ENCODE assay signal across 8 cellular contexts in genomic region chr13:31045621-31046081, GRCh38.
A peak's percentile ranks its signal among the peaks of the same experiment; 100 is the strongest.
DNase-seq lines count a peak whose midpoint lies in the region; ATAC-seq, FAIRE-seq and TF ChIP-seq lines count a peak whose summit lies in the region.

No MANE protein-coding gene starts in this region.

- H3K4me1 ChIP-seq in CD8-positive, alpha-beta memory T cell (ENCODE audit: insufficient read depth, low read length): peaks cover 28% of the 10 kb centered on the region

- no peak for FAIRE-seq in D721Med (lab: Jason Lieb, UNC)

- no peak overlapping the region for H3K4me3 ChIP-seq in CD8-positive, alpha-beta memory T cell (ENCODE audit: low read length)

- peaks cover 5 to 25% of the 10 kb centered on the region in 2 donors for H3K27me3 Mint-ChIP-seq in CD8-positive, alpha-beta memory T cell
- peaks cover 23% of the 10 kb centered on the region for H3K27me3 Mint-ChIP-seq in activated naive CD8-positive, alpha-beta T cell treated with anti-CD3 and anti-CD28 coated beads, Interleukin-2, amount 10 ng/mL, durations not matched to agents 7 days and 5 days

- H3K36me3 Mint-ChIP-seq in CD8-positive, alpha-beta memory T cell: no peaks in the 10 kb centered on the region
- H3K36me3 Mint-ChIP-seq in activated naive CD8-positive, alpha-beta T cell treated with anti-CD3 and anti-CD28 coated beads, Interleukin-2, amount 10 ng/mL, durations not matched to agents 7 days and 5 days: peaks cover 2% of the 10 kb centered on the region

- no peaks in the 10 kb centered on the region for H3K9me3 Mint-ChIP-seq in CD8-positive, alpha-beta memory T cell
- no peaks in the 10 kb centered on the region for H3K9me3 Mint-ChIP-seq in activated naive CD8-positive, alpha-beta T cell treated with anti-CD3 and anti-CD28 coated beads, Interleukin-2, amount 10 ng/mL, durations not matched to agents 7 days and 5 days

- CTCF ChIA-PET in CD8-positive, alpha-beta memory T cell (lab: Charles Lee): interaction anchor here (1.4 to 3.0 kb wide), 3 partner anchors 21 to 180 kb away, joined by 3 to 12 read pairs (median 11); no protein-coding TSS in a partner anchor

- H3K27ac ChIP-seq in CD8-positive, alpha-beta memory T cell (ENCODE audit: low read depth, low read length): no peak overlapping the region

- peak overlapping the region in 6 of 7 donors; percentile 28 to 81 (median 55) for H3K4me3 Mint-ChIP-seq in CD8-positive, alpha-beta memory T cell
- H3K4me3 Mint-ChIP-seq in activated naive CD8-positive, alpha-beta T cell treated with anti-CD3 and anti-CD28 coated beads, Interleukin-2, amount 10 ng/mL, durations not matched to agents 7 days and 5 days: peak overlapping the region; percentile 73

- H3K36me3 ChIP-seq in CD8-positive, alpha-beta memory T cell (ENCODE audit: insufficient read depth, low read length): no peaks in the 10 kb centered on the region

- no peaks in the 10 kb centered on the region for H3K9me3 ChIP-seq in CD8-positive, alpha-beta memory T cell (ENCODE audit: low read length)

- peaks cover 4 to 40% (median 21%) of the 10 kb centered on the region in 3 donors for H3K4me1 Mint-ChIP-seq in CD8-positive, alpha-beta memory T cell
- H3K4me1 Mint-ChIP-seq in activated naive CD8-positive, alpha-beta T cell treated with anti-CD3 and anti-CD28 coated beads, Interleukin-2, amount 10 ng/mL, durations not matched to agents 7 days and 5 days: peaks cover 44% of the 10 kb centered on the region

- POLR2A ChIA-PET in CD8-positive, alpha-beta memory T cell (lab: Charles Lee): no interaction called here
- POLR2A ChIA-PET in activated naive CD8-positive, alpha-beta T cell treated with anti-CD3 and anti-CD28 coated beads, Interleukin-2, amount 10 ng/mL, durations not matched to agents 7 days and 5 days (lab: Charles Lee): interaction anchor here (1.8 kb wide), 1 partner anchor 11 kb away, joined by 8 read pairs; no protein-coding TSS in a partner anchor

- H3K27ac Mint-ChIP-seq in CD8-positive, alpha-beta memory T cell: peak overlapping the region in 7 of 8 donors; percentile 59 to 85 (median 72)
- H3K27ac Mint-ChIP-seq in activated naive CD8-positive, alpha-beta T cell treated with anti-CD3 and anti-CD28 coated beads, Interleukin-2, amount 10 ng/mL, durations not matched to agents 7 days and 5 days: peak overlapping the region; percentile 81

- H3K27me3 ChIP-seq in CD8-positive, alpha-beta memory T cell (ENCODE audit: insufficient read depth, low read length, poor library complexity, severe bottlenecking): no peaks in the 10 kb centered on the region

- DNase-seq in CD8-positive, alpha-beta memory T cell: peak in 3 of 5 donors; percentile 16 to 72 (median 19)
- DNase-seq in T follicular helper cell (ENCODE audit: low read depth) (peak; percentile 37), islet precursor cell (peak; percentile 96), cerebellar cortex (ENCODE audit: low spot score) (no peak), D721Med (ENCODE audit: insufficient read length, low spot score) (no peak)
- DNase-seq in activated naive CD8-positive, alpha-beta T cell treated with anti-CD3 and anti-CD28 coated beads, Interleukin-2, amount 10 ng/mL, durations not matched to agents 7 days and 5 days: peak; percentile 57
- peak; percentile 56 to 75 for DNase-seq in stimulated activated CD4-positive, alpha-beta T cell treated with anti-CD3 and anti-CD28 coated beads, Interleukin-4, amount 100 ng/mL, for 48 hours (ENCODE audit: low read depth in 2 of 2)

- no peak for TF ChIP-seq CTCF in D721Med (IDR thresholded peaks at IDR 0.05; ENCODE audit: insufficient read depth, missing control alignments)

- ATAC-seq in HG02642 (IDR thresholded peaks at IDR 0.05; ENCODE audit: poor library complexity, unreplicated experiment): peak; percentile 62
- peak; percentile 83 for ATAC-seq in activated naive CD8-positive, alpha-beta T cell treated with anti-CD3 and anti-CD28 coated beads, Interleukin-2, amount 10 ng/mL, durations not matched to agents 7 days and 5 days (ENCODE audit: low read depth)

Comparison
In these comparisons a context has a peak if more than half of its experiments do, and no peak if none do; other contexts are left out.
1. DNase-seq: peak in CD8-positive, alpha-beta memory T cell (3 of 5), T follicular helper cell (single experiment), activated naive CD8-positive, alpha-beta T cell treated with anti-CD3 and anti-CD28 coated beads, Interleukin-2, amount 10 ng/mL, durations not matched to agents 7 days and 5 days (single experiment), islet precursor cell (single experiment) and stimulated activated CD4-positive, alpha-beta T cell treated with anti-CD3 and anti-CD28 coated beads, Interleukin-4, amount 100 ng/mL, for 48 hours (2 of 2); none in cerebellar cortex (single experiment) and D721Med (single experiment).